ENCODE assay signal across 11 cellular contexts in genomic region chr1:14602131-14602530, GRCh38. TPM values are rescaled to one million over a fixed set of nuclear protein-coding genes. Genes with fewer than 3 reads are reported as not detected.
A peak's percentile ranks its signal among the peaks of the same experiment; 100 is the strongest.
DNase-seq lines count a peak whose midpoint lies in the region; ATAC-seq, FAIRE-seq and TF ChIP-seq lines count a peak whose summit lies in the region.
"Had no signal": no experiment of that assay in that cellular context is flagged by ENCODE, and none has a peak within 500 bp of the region (broad histone marks: within the 10 kb centered on the region; RNA-seq: fewer than 3 reads in every experiment).

No MANE protein-coding gene starts in this region.

- peak overlapping the region; percentile 44 for H3K4me2 ChIP-seq in astrocyte (ENCODE audit: low read length)

- in situ Hi-C loops in G401 (cut with HindIII; ENCODE audit: low sequenced_read_pairs): no loop called here

- no peak overlapping the region for H3K9ac ChIP-seq in astrocyte (ENCODE audit: low read length)

- H3K27ac Mint-ChIP-seq in astrocyte (ENCODE audit: unreplicated experiment): no peak overlapping the region
- H3K27ac Mint-ChIP-seq in T-helper 2 cell treated with Interferon-gamma antibody and Interleukin-4, amounts not matched to agents 5 μg/mL and 100 μg/mL, for 36 hours: no peak overlapping the region

- intact Hi-C loops in left ventricle myocardium inferior (cut with micrococcal nuclease) (no loop called here), posterior cingulate gyrus (cut with DNase I) (no loop called here)

- H3K27me3 ChIP-seq in astrocyte (ENCODE audit: insufficient read depth, low read length): peaks cover 37% of the 10 kb centered on the region
- peaks cover 100% of the 10 kb centered on the region for H3K27me3 ChIP-seq in left ventricle myocardium inferior (ENCODE audit: low read depth)

- no peak overlapping the region for H3K4me3 Mint-ChIP-seq in astrocyte (ENCODE audit: unreplicated experiment)
- no peak overlapping the region for H3K4me3 Mint-ChIP-seq in T-helper 2 cell treated with Interferon-gamma antibody and Interleukin-4, amounts not matched to agents 5 μg/mL and 100 μg/mL, for 36 hours

- no peaks in the 10 kb centered on the region for H3K36me3 ChIP-seq in astrocyte (ENCODE audit: insufficient read depth, low read length)
- no peaks in the 10 kb centered on the region for H3K36me3 ChIP-seq in left ventricle myocardium inferior

- H3K27ac ChIP-seq in astrocyte (ENCODE audit: low read depth, low read length): no peak overlapping the region
- H3K27ac ChIP-seq in left ventricle myocardium inferior (replicated peaks): no peak overlapping the region

- ATAC-seq in HG02588 (IDR thresholded peaks at IDR 0.05; ENCODE audit: unreplicated experiment): no peak

- no peaks in the 10 kb centered on the region for H4K20me1 ChIP-seq in astrocyte (ENCODE audit: insufficient read depth, low read length)

- peaks cover 51% of the 10 kb centered on the region for H3K27me3 Mint-ChIP-seq in astrocyte (ENCODE audit: low read depth, unreplicated experiment)
- H3K27me3 Mint-ChIP-seq in T-helper 2 cell treated with Interferon-gamma antibody and Interleukin-4, amounts not matched to agents 5 μg/mL and 100 μg/mL, for 36 hours (ENCODE audit: low read depth): peaks cover 38% of the 10 kb centered on the region

- H3K4me1 ChIP-seq in astrocyte (ENCODE audit: insufficient read depth, low read length) (peaks cover 5% of the 10 kb centered on the region), left ventricle myocardium inferior (peaks cover 18% of the 10 kb centered on the region)

- H3K4me3 ChIP-seq in astrocyte (ENCODE audit: insufficient read depth, low read depth, low read length) (no peak overlapping the region), left ventricle myocardium inferior (no peak overlapping the region)

- H3K36me3 Mint-ChIP-seq in astrocyte (ENCODE audit: low read depth, unreplicated experiment): no peaks in the 10 kb centered on the region
- H3K36me3 Mint-ChIP-seq in T-helper 2 cell treated with Interferon-gamma antibody and Interleukin-4, amounts not matched to agents 5 μg/mL and 100 μg/mL, for 36 hours (ENCODE audit: low read depth): no peaks in the 10 kb centered on the region

- H3K4me1 Mint-ChIP-seq in astrocyte (ENCODE audit: low read depth, unreplicated experiment): peaks cover 9% of the 10 kb centered on the region
- H3K4me1 Mint-ChIP-seq in T-helper 2 cell treated with Interferon-gamma antibody and Interleukin-4, amounts not matched to agents 5 μg/mL and 100 μg/mL, for 36 hours (ENCODE audit: low read depth): no peaks in the 10 kb centered on the region

- no peak for TF ChIP-seq CTCF in astrocyte (IDR thresholded peaks at IDR 0.05; ENCODE audit: insufficient read depth, low read depth, low read length)
- no peak for TF ChIP-seq CTCF in left ventricle myocardium inferior (IDR thresholded peaks at IDR 0.05; ENCODE audit: borderline replicate concordance)

- no peaks in the 10 kb centered on the region for H3K9me3 Mint-ChIP-seq in astrocyte (ENCODE audit: unreplicated experiment)
- H3K9me3 Mint-ChIP-seq in T-helper 2 cell treated with Interferon-gamma antibody and Interleukin-4, amounts not matched to agents 5 μg/mL and 100 μg/mL, for 36 hours: no peaks in the 10 kb centered on the region

- no peak overlapping the region for H2AFZ ChIP-seq in astrocyte (ENCODE audit: low read depth, low read length)

- no peak for FAIRE-seq in astrocyte (lab: Jason Lieb, UNC)
- FAIRE-seq: islet of Langerhans, TTC549 had no signal

- H3K9me3 ChIP-seq in astrocyte (ENCODE audit: insufficient read depth, low read depth, low read length): no peaks in the 10 kb centered on the region
- no peaks in the 10 kb centered on the region for H3K9me3 ChIP-seq in left ventricle myocardium inferior (replicated peaks)

- H3K79me2 ChIP-seq in astrocyte (ENCODE audit: insufficient read depth, low read length): peaks cover 2% of the 10 kb centered on the region

- peak; percentile 87 for DNase-seq in G401 (ENCODE audit: low spot score)
- DNase-seq in astrocyte (ENCODE audit: low read depth): peak; percentile 26
- DNase-seq in left ventricle myocardium inferior: peak; percentile 25
- DNase-seq in posterior cingulate gyrus: peak in 6 of 10 donors; percentile 16 to 56 (median 40)
- no peak for DNase-seq in T-helper 2 cell treated with Interferon-gamma antibody and Interleukin-4, amounts not matched to agents 5 μg/mL and 100 μg/mL, for 36 hours (ENCODE audit: low spot score)
- DNase-seq in NOMO-1 (lab: John Stamatoyannopoulos, UW; ENCODE audit: unreplicated experiment in 2 of 2): no peak
- no peak for DNase-seq in SHP77 treated with DMSO at 0.1 percent for 48 hours (lab: John Stamatoyannopoulos, UW)
- DNase-seq: OCI-M1 had no signal

RNA-seq across cellular contexts. Expression of gene KAZN, which starts 3.6 kb away (rescaled TPM):
- total RNA-seq in G401 (2014; rRNA removed; shearing (Covaris generic)): 5.5 and 9.8 TPM in 2 replicates
- 7.8 and 9.4 TPM in 2 replicates for total RNA-seq in astrocyte
- total RNA-seq in left ventricle myocardium inferior: 2.2 TPM

Comparison
In these comparisons a context has a peak if more than half of its experiments do, and no peak if none do; other contexts are left out.
1. DNase-seq: peak in G401 (single experiment), astrocyte (single experiment), left ventricle myocardium inferior (single experiment) and posterior cingulate gyrus (6 of 10); none in T-helper 2 cell treated with Interferon-gamma antibody and Interleukin-4, amounts not matched to agents 5 μg/mL and 100 μg/mL, for 36 hours (single experiment), NOMO-1 (0 of 2) and SHP77 treated with DMSO at 0.1 percent for 48 hours (single experiment).